ENCODE assay signal across 28 cellular contexts in genomic region chr7:17374157-17374556, GRCh38.
"Had no signal": no experiment of that assay in that cellular context is flagged by ENCODE, and none has a peak within 500 bp of the region (broad histone marks: within the 10 kb centered on the region; RNA-seq: fewer than 3 reads in every experiment).

No MANE protein-coding gene starts in this region.

- ATAC-seq: esophagus mucosa; gastrocnemius medialis; left lobe of liver; naive thymus-derived CD4-positive, alpha-beta T cell; stimulated activated naive CD8-positive, alpha-beta T cell treated with anti-CD3 and anti-CD28 coated beads, Interleukin-15, amount 100 ng/mL, for 72 hours had no signal

- H3K9me3 Mint-ChIP-seq: dendritic cell treated with granulocyte-macrophage colony-stimulating factor and Interleukin-4, amounts not matched to agents 40 ng/mL and 50 ng/mL, for 4 days; endodermal cell; naive thymus-derived CD4-positive, alpha-beta T cell; nephron; neural progenitor cell; stimulated activated naive CD8-positive, alpha-beta T cell treated with anti-CD3 and anti-CD28 coated beads, Interleukin-15, amount 100 ng/mL, for 72 hours had no signal

- H3K36me3 ChIP-seq: colonic mucosa, gastrocnemius medialis, neural progenitor cell, suprapubic skin, thyroid gland, upper lobe of left lung had no signal

- H3K4me1 ChIP-seq: colonic mucosa, gastrocnemius medialis, neural progenitor cell, parathyroid adenoma had no signal

- H3K4me3 ChIP-seq: colonic mucosa, gastrocnemius medialis, neural progenitor cell, smooth muscle cell, suprapubic skin, thyroid gland, upper lobe of left lung had no signal

- H3K9me3 ChIP-seq: colonic mucosa, gastrocnemius medialis, suprapubic skin, thyroid gland, upper lobe of left lung had no signal

- FAIRE-seq: kidney, urothelium cell line had no signal

- H2AFZ ChIP-seq: neural progenitor cell, parathyroid adenoma had no signal

- H3K4me3 Mint-ChIP-seq: dendritic cell treated with granulocyte-macrophage colony-stimulating factor and Interleukin-4, amounts not matched to agents 40 ng/mL and 50 ng/mL, for 4 days; endodermal cell; naive thymus-derived CD4-positive, alpha-beta T cell; nephron; neural progenitor cell; stimulated activated naive CD8-positive, alpha-beta T cell treated with anti-CD3 and anti-CD28 coated beads, Interleukin-15, amount 100 ng/mL, for 72 hours had no signal

- H3K27me3 Mint-ChIP-seq: dendritic cell treated with granulocyte-macrophage colony-stimulating factor and Interleukin-4, amounts not matched to agents 40 ng/mL and 50 ng/mL, for 4 days; progenitor cell of endocrine pancreas had no signal

- DNase-seq: colonic mucosa; effector CD8-positive, alpha-beta T cell; endodermal cell; foreskin fibroblast; gastrocnemius medialis; head of caudate nucleus; kidney; midbrain; naive thymus-derived CD4-positive, alpha-beta T cell; stimulated activated CD4-positive, alpha-beta T cell treated with anti-CD3 and anti-CD28 coated beads, Interleukin-12 subunit alpha, Interleukin-12 subunit beta, amount 100 ng/mL, for 4 hours; stimulated activated CD4-positive, alpha-beta T cell treated with anti-CD3 and anti-CD28 coated beads, Interleukin-1b, Interleukin-23, amount 100 ng/mL, for 48 hours; stimulated activated CD4-positive, alpha-beta T cell treated with anti-CD3 and anti-CD28 coated beads, Interleukin-4, amount 100 ng/mL, for 1 hour; stimulated activated CD8-positive, alpha-beta memory T cell treated with anti-CD3 and anti-CD28 coated beads, Interleukin-4, amount 100 ng/mL, for 48 hours; stimulated activated naive CD4-positive, alpha-beta T cell; stimulated activated naive CD8-positive, alpha-beta T cell treated with anti-CD3 and anti-CD28 coated beads, Interleukin-15, amount 100 ng/mL, for 72 hours; thyroid gland had no signal

- H3K27ac Mint-ChIP-seq: dendritic cell treated with granulocyte-macrophage colony-stimulating factor and Interleukin-4, amounts not matched to agents 40 ng/mL and 50 ng/mL, for 4 days; endodermal cell; naive thymus-derived CD4-positive, alpha-beta T cell; nephron; neural progenitor cell; progenitor cell of endocrine pancreas; stimulated activated naive CD8-positive, alpha-beta T cell treated with anti-CD3 and anti-CD28 coated beads, Interleukin-15, amount 100 ng/mL, for 72 hours had no signal

- H3K36me3 Mint-ChIP-seq: naive thymus-derived CD4-positive, alpha-beta T cell; neural progenitor cell had no signal

- H3K27me3 ChIP-seq: colonic mucosa, gastrocnemius medialis, neural progenitor cell, suprapubic skin, thyroid gland, upper lobe of left lung had no signal

- H3K9ac ChIP-seq: neural progenitor cell, parathyroid adenoma had no signal

- H3K79me2 ChIP-seq: parathyroid adenoma had no signal

- H3K4me1 Mint-ChIP-seq: endodermal cell; naive thymus-derived CD4-positive, alpha-beta T cell; stimulated activated naive CD8-positive, alpha-beta T cell treated with anti-CD3 and anti-CD28 coated beads, Interleukin-15, amount 100 ng/mL, for 72 hours had no signal

- H3K4me2 ChIP-seq: neural progenitor cell, smooth muscle cell had no signal

- H3K27ac ChIP-seq: colonic mucosa, epithelial cell of prostate, gastrocnemius medialis, neural progenitor cell, parathyroid adenoma, suprapubic skin, thyroid gland had no signal
